ENCODE assay signal across 31 cellular contexts in the genomic region with DNA sequence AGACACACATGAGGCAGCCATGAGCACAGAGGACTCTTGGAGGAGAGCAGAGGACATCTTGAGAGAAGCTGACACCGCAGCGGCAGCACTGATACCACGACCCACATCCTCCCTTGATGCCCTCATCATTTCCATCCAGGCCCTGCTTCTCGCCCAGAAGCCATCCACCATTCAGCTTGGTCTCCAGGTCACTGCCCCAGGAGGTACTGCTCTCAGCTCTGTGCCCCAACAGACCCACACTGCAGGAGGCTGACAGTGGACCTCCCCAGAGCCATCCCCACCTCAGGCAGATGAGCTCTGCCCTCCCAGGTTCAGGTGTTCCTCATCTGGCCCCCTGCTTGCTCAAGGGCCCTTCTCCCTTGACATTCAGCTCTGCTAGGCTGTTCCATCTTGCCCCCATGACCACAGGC.
A peak's percentile ranks its signal among the peaks of the same experiment; 100 is the strongest.
DNase-seq lines count a peak whose midpoint lies in the region; ATAC-seq, FAIRE-seq and TF ChIP-seq lines count a peak whose summit lies in the region.
"Had no signal": no experiment of that assay in that cellular context is flagged by ENCODE, and none has a peak within 500 bp of the region (broad histone marks: within the 10 kb centered on the region; RNA-seq: fewer than 3 reads in every experiment).

No MANE protein-coding gene starts in this region.

- DNase-seq in RWPE1 (ENCODE audit: low spot score), result no peak
- peak; percentile 29 for DNase-seq in kidney
- DNase-seq in NCI-H1105 treated with DMSO at 0.1 percent for 48 hours (lab: John Stamatoyannopoulos, UW), result no peak
- no peak for DNase-seq in DMS79 treated with DMSO at 0.1 percent for 48 hours (lab: John Stamatoyannopoulos, UW)
- DNase-seq: activated CD4-positive, alpha-beta T cell treated with anti-CD3 and anti-CD28 coated beads for 4 hours; activated naive CD4-positive, alpha-beta T cell treated with anti-CD3 and anti-CD28 coated beads for 36 hours; DMS153; GM23248; left cardiac atrium; NCI-H146; NCI-H345; spleen; stimulated activated CD4-positive, alpha-beta T cell treated with anti-CD3 and anti-CD28 coated beads, Interleukin-2, amount 100 ng/mL, for 24 hours; SW 1271; T-helper 9 cell; upper lobe of right lung; WERI-Rb-1 had no signal

- FAIRE-seq in kidney (lab: Jason Lieb, UNC), result no peak
- FAIRE-seq: endothelial cell of umbilical vein, frontal cortex, G401.6 had no signal

- H3K36me3 Mint-ChIP-seq in stimulated activated memory B cell treated with anti-CD40 and anti-IgM and Interleukin-4, amounts not matched to agents 10 μg/mL and 1 μg/mL and 100 μg/mL, for 72 hours, result no peaks in the 10 kb centered on the region
- H3K36me3 Mint-ChIP-seq: memory B cell had no signal

- H3K36me3 ChIP-seq in HEK293 (ENCODE audit: control insufficient read depth in 2 of 2, insufficient read depth in 1 of 2, low read length in 2 of 2) (no peaks in the 10 kb centered on the region), kidney (ENCODE audit: control insufficient read depth in 1 of 2, insufficient read depth in 2 of 2, low read length in 2 of 2) (no peaks in the 10 kb centered on the region)
- H3K36me3 ChIP-seq: BLaER1 treated with 17β-estradiol and CSF1 and Interleukin-3, amounts not matched to agents 10 nM and 100 nM; neural progenitor cell; spleen; upper lobe of right lung; WERI-Rb-1 had no signal

- H3K9me3 Mint-ChIP-seq in stimulated activated memory B cell treated with anti-CD40 and anti-IgM and Interleukin-4, amounts not matched to agents 10 μg/mL and 1 μg/mL and 100 μg/mL, for 72 hours, result peaks cover 7% of the 10 kb centered on the region
- H3K9me3 Mint-ChIP-seq: activated naive CD4-positive, alpha-beta T cell treated with anti-CD3 and anti-CD28 coated beads for 36 hours had no signal

- POLR2A ChIA-PET in HEK293 (lab: Yijun Ruan, JAX), result no interaction called here
- POLR2A ChIA-PET in RWPE1 (lab: Yijun Ruan, JAX; ENCODE audit: low non-redundant PET), result interaction anchor here (0.6 kb wide), 1 partner anchor 306 kb away, joined by 3 read pairs; no protein-coding TSS in a partner anchor

- no peak overlapping the region for H3K9ac ChIP-seq in kidney (ENCODE audit: low read length in 2 of 2)
- H3K9ac ChIP-seq: BLaER1 treated with 17β-estradiol and CSF1 and Interleukin-3, amounts not matched to agents 10 nM and 100 nM; GM23248; neural progenitor cell had no signal

- no peak overlapping the region for H3K27ac Mint-ChIP-seq in stimulated activated memory B cell treated with anti-CD40 and anti-IgM and Interleukin-4, amounts not matched to agents 10 μg/mL and 1 μg/mL and 100 μg/mL, for 72 hours
- H3K27ac Mint-ChIP-seq: activated naive CD4-positive, alpha-beta T cell treated with anti-CD3 and anti-CD28 coated beads for 36 hours; activated T-helper 1 cell treated with anti-CD3 and anti-CD28 coated beads, Interleukin-12 subunit alpha, Interleukin-12 subunit beta, Interleukin-2, Interleukin-4 antibody, amounts not matched to agents 30 ng/mL and 10 ng/mL and 1 ng/mL, durations not matched to agents 14 hours and 24 hours and 36 hours; brain; memory B cell; neural progenitor cell had no signal

- no peaks in the 10 kb centered on the region for H3K4me1 Mint-ChIP-seq in stimulated activated memory B cell treated with anti-CD40 and anti-IgM and Interleukin-4, amounts not matched to agents 10 μg/mL and 1 μg/mL and 100 μg/mL, for 72 hours
- H3K4me1 Mint-ChIP-seq: brain, memory B cell had no signal

- CTCF ChIA-PET in HEK293 (lab: Yijun Ruan, JAX), result no interaction called here
- CTCF ChIA-PET in RWPE1 (lab: Yijun Ruan, JAX), result no interaction called here

- H3K27ac ChIP-seq in HEK293 (ENCODE audit: extremely low read depth, low read depth, low read length), result no peak overlapping the region
- peak overlapping the region; percentile 5; the same call in 1 of the 2 replicates for H3K27ac ChIP-seq in RWPE1
- no peak overlapping the region for H3K27ac ChIP-seq in kidney (ENCODE audit: low read depth in 2 of 2, low read length in 2 of 2)
- H3K27ac ChIP-seq: BLaER1 treated with 17β-estradiol and CSF1 and Interleukin-3, amounts not matched to agents 10 nM and 100 nM; GM23248; neural progenitor cell; spleen; upper lobe of right lung; WERI-Rb-1 had no signal

- H3K4me1 ChIP-seq in HEK293 (ENCODE audit: control insufficient read depth, insufficient read depth, low read length), result no peaks in the 10 kb centered on the region
- H3K4me1 ChIP-seq in kidney (ENCODE audit: control insufficient read depth in 1 of 2, insufficient read depth in 1 of 2, low read depth in 1 of 2, low read length in 2 of 2), result no peaks in the 10 kb centered on the region
- H3K4me1 ChIP-seq: BLaER1 treated with 17β-estradiol and CSF1 and Interleukin-3, amounts not matched to agents 10 nM and 100 nM; neural progenitor cell; spleen; upper lobe of right lung had no signal

- H3K9me3 ChIP-seq in HEK293 (ENCODE audit: control insufficient read depth, insufficient read depth, low read depth, low read length), result no peaks in the 10 kb centered on the region
- H3K9me3 ChIP-seq in kidney (ENCODE audit: control insufficient read depth in 1 of 2, low read length in 2 of 2), result peaks cover 0 to 5% of the 10 kb centered on the region in 2 donors
- H3K9me3 ChIP-seq: upper lobe of right lung had no signal

- H3K4me3 Mint-ChIP-seq in stimulated activated memory B cell treated with anti-CD40 and anti-IgM and Interleukin-4, amounts not matched to agents 10 μg/mL and 1 μg/mL and 100 μg/mL, for 72 hours, result no peak overlapping the region
- H3K4me3 Mint-ChIP-seq: activated naive CD4-positive, alpha-beta T cell treated with anti-CD3 and anti-CD28 coated beads for 36 hours; activated T-helper 1 cell treated with anti-CD3 and anti-CD28 coated beads, Interleukin-12 subunit alpha, Interleukin-12 subunit beta, Interleukin-2, Interleukin-4 antibody, amounts not matched to agents 30 ng/mL and 10 ng/mL and 1 ng/mL, durations not matched to agents 14 hours and 24 hours and 36 hours; brain; memory B cell; neural progenitor cell had no signal

- no peak for TF ChIP-seq CTCF in HEK293 (tag by site-specific recombination; IDR thresholded peaks at IDR 0.05)
- no peak for TF ChIP-seq CTCF in RWPE1 (conservative IDR thresholded peaks at IDR 0.05; ENCODE audit: low read depth)
- TF ChIP-seq CTCF in kidney (IDR thresholded peaks at IDR 0.05; ENCODE audit: borderline replicate concordance, extremely low read depth, insufficient read depth), result no peak

- ATAC-seq in stimulated activated memory B cell treated with anti-CD40 and anti-IgM and Interleukin-4, amounts not matched to agents 10 μg/mL and 1 μg/mL and 100 μg/mL, for 72 hours, result peak; percentile 28
- ATAC-seq in GM19328 (IDR thresholded peaks at IDR 0.05; ENCODE audit: unreplicated experiment) (no peak), GM18498 (IDR thresholded peaks at IDR 0.05; ENCODE audit: unreplicated experiment) (no peak)
- ATAC-seq: left cardiac atrium, Panc1, right cardiac atrium, upper lobe of right lung had no signal

- H3K27me3 Mint-ChIP-seq in stimulated activated memory B cell treated with anti-CD40 and anti-IgM and Interleukin-4, amounts not matched to agents 10 μg/mL and 1 μg/mL and 100 μg/mL, for 72 hours, result peaks cover 28% of the 10 kb centered on the region

- intact Hi-C loops in kidney (cut with DNase I), result no loop called here

- no peak overlapping the region for H3K4me3 ChIP-seq in HEK293 (ENCODE audit: low read depth, low read length)
- H3K4me3 ChIP-seq in kidney (ENCODE audit: low read length in 2 of 2), result no peak overlapping the region
- H3K4me3 ChIP-seq: BLaER1 treated with 17β-estradiol and CSF1 and Interleukin-3, amounts not matched to agents 10 nM and 100 nM; GM23248; neural progenitor cell; spleen; upper lobe of right lung had no signal

TF ChIP-seq in HEK293, 187 proteins besides CTCF, POLR2A, EP300 and RAD21:
- no peak for TF ChIP-seq ZNF292 (tag by site-specific recombination; IDR thresholded peaks at IDR 0.05; ENCODE audit: borderline replicate concordance, low read depth)
- peak; percentile 67 for TF ChIP-seq GLIS1 (tag by site-specific recombination; IDR thresholded peaks at IDR 0.05)
